1 cellular context compared by ENCODE assay signal in the genomic region with DNA sequence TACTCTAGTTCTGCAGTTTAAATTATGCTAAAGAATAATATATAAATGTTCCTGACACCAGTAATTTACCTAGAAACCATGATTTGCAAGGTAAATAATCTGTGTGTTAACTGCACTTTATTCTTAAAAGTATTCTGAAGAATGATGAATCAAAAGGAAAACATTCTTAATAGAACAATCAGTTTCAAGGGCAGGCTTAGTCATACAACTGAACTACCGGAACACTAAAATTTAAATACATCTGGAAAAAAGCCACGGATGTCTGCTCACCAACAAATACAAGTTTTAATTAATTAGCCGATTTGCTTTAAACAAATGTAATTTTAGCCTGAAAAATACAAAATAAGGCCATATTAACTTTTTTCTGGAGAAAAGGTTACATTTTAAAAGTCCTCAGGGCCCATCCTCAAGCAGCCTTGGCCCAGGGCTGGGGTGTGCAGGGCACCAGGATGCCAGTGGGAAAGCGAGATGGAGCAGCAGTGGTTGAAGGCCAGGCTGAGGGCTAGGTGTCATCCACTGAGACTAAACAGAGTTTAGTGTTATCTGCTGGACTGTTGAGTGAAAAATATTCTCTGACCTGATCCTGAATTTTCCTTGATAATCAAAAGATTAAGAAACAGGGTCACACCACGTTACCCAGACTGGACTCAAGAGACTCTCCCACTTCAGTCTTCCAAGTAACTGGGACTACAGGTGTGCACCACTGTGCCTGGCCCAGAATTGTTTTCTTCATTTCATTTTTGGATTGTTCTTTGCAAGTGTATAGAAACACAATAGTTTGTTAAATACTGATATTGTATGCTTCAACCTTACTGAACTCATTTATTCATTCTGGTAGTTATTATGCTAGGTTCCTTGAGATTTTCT.
TF ChIP-seq lines count a peak whose summit lies in the region.

No MANE protein-coding gene starts in this region.

TF ChIP-seq in HEK293, 187 proteins besides CTCF, POLR2A, EP300 and RAD21 (continued from another document):
- TF ChIP-seq, protein P1, sequence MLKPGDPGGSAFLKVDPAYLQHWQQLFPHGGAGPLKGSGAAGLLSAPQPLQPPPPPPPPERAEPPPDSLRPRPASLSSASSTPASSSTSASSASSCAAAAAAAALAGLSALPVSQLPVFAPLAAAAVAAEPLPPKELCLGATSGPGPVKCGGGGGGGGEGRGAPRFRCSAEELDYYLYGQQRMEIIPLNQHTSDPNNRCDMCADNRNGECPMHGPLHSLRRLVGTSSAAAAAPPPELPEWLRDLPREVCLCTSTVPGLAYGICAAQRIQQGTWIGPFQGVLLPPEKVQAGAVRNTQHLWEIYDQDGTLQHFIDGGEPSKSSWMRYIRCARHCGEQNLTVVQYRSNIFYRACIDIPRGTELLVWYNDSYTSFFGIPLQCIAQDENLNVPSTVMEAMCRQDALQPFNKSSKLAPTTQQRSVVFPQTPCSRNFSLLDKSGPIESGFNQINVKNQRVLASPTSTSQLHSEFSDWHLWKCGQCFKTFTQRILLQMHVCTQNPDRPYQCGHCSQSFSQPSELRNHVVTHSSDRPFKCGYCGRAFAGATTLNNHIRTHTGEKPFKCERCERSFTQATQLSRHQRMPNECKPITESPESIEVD (tag by site-specific recombination; IDR thresholded peaks at IDR 0.05) = peak; percentile 48; the same call in 1 of the 2 replicates
- TF ChIP-seq, protein P2, sequence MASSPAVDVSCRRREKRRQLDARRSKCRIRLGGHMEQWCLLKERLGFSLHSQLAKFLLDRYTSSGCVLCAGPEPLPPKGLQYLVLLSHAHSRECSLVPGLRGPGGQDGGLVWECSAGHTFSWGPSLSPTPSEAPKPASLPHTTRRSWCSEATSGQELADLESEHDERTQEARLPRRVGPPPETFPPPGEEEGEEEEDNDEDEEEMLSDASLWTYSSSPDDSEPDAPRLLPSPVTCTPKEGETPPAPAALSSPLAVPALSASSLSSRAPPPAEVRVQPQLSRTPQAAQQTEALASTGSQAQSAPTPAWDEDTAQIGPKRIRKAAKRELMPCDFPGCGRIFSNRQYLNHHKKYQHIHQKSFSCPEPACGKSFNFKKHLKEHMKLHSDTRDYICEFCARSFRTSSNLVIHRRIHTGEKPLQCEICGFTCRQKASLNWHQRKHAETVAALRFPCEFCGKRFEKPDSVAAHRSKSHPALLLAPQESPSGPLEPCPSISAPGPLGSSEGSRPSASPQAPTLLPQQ (tag by site-specific recombination; IDR thresholded peaks at IDR 0.05) = 0 out of 2 replicates have a peak, but pooled peaks have one; percentile 17
TF ChIP-seq in HEK293: peak in this region for 9.
